In genomic region chr11:70625051-70625450, GRCh38 we compare ENCODE assay signal across 23 cellular contexts.
"Had no signal": no experiment of that assay in that cellular context is flagged by ENCODE, and none has a peak within 500 bp of the region (broad histone marks: within the 10 kb centered on the region; RNA-seq: fewer than 3 reads in every experiment).

No MANE protein-coding gene starts in this region.

- H3K27me3 ChIP-seq: suprapubic skin, thyroid gland had no signal

- H3K9ac ChIP-seq: parathyroid adenoma had no signal

- DNase-seq: dermis blood vessel endothelial cell; effector memory CD8-positive, alpha-beta T cell; erythroblast; esophagus squamous epithelium; foreskin melanocyte; glutamatergic neuron; immature natural killer cell; mucosa of descending colon; naive B cell; stimulated activated CD4-positive, alpha-beta T cell treated with anti-CD3 and anti-CD28 coated beads, Interleukin-12 subunit alpha, Interleukin-12 subunit beta, amount 100 ng/mL, for 4 hours; stimulated activated CD4-positive, alpha-beta T cell treated with anti-CD3 and anti-CD28 coated beads, Interleukin-1b, Interleukin-23, amount 100 ng/mL, for 48 hours; stimulated activated CD4-positive, alpha-beta T cell treated with anti-CD3 and anti-CD28 coated beads, Interleukin-4, amount 100 ng/mL, for 1 hour; stimulated activated CD8-positive, alpha-beta memory T cell treated with anti-CD3 and anti-CD28 coated beads, Interleukin-4, amount 100 ng/mL, for 48 hours; stimulated activated naive CD4-positive, alpha-beta T cell; stimulated activated naive CD8-positive, alpha-beta T cell treated with anti-CD3 and anti-CD28 coated beads, Interleukin-15, amount 100 ng/mL, for 72 hours; thyroid gland; trophoblast cell had no signal

- H3K27ac ChIP-seq: coronary artery, esophagus squamous epithelium, neutrophil, parathyroid adenoma, suprapubic skin, thyroid gland had no signal

- H3K36me3 ChIP-seq: esophagus squamous epithelium, neutrophil, suprapubic skin, thyroid gland had no signal

- H3K9me3 ChIP-seq: esophagus squamous epithelium, mucosa of descending colon, neutrophil, suprapubic skin, thyroid gland had no signal

- H2AFZ ChIP-seq: parathyroid adenoma had no signal

- H3K4me1 ChIP-seq: parathyroid adenoma, thyroid gland had no signal

- H3K4me2 ChIP-seq: smooth muscle cell had no signal

- H3K4me3 ChIP-seq: coronary artery, esophagus squamous epithelium, lung, mucosa of descending colon, smooth muscle cell, suprapubic skin, thyroid gland had no signal
